In genomic region chr12:2642896-2643425, GRCh38 we compare ENCODE assay signal across 20 cellular contexts.
DNase-seq lines count a peak whose midpoint lies in the region; ATAC-seq and TF ChIP-seq lines count a peak whose summit lies in the region.
"Had no signal": no experiment of that assay in that cellular context is flagged by ENCODE, and none has a peak within 500 bp of the region (broad histone marks: within the 10 kb centered on the region; RNA-seq: fewer than 3 reads in every experiment).

No MANE protein-coding gene starts in this region.

- H3F3A ChIP-seq in Loucy (ENCODE audit: low read depth), result no peaks in the 10 kb centered on the region

- no peak overlapping the region for H2AFZ ChIP-seq in Loucy (ENCODE audit: low read length)

- H3K36me3 ChIP-seq in Loucy (ENCODE audit: insufficient read depth, low read length) (no peaks in the 10 kb centered on the region), endodermal cell (ENCODE audit: control insufficient read depth, insufficient read depth, low read length) (no peaks in the 10 kb centered on the region), tibial artery (peaks cover 0 to 23% (median 0%) of the 10 kb centered on the region in 3 donors)
- H3K36me3 ChIP-seq: BLaER1 had no signal

- H3K79me2 ChIP-seq in Loucy (ENCODE audit: insufficient read depth, low read length), result no peaks in the 10 kb centered on the region

- H3K4me3 Mint-ChIP-seq in CD14-positive monocyte, result no peak overlapping the region
- no peak overlapping the region for H3K4me3 Mint-ChIP-seq in endodermal cell
- H3K4me3 Mint-ChIP-seq: IgD-negative memory B cell had no signal

- H3K9me3 Mint-ChIP-seq in CD14-positive monocyte, result no peaks in the 10 kb centered on the region
- H3K9me3 Mint-ChIP-seq in endodermal cell, result no peaks in the 10 kb centered on the region
- H3K9me3 Mint-ChIP-seq: CD4-positive, alpha-beta memory T cell; IgD-negative memory B cell had no signal

- H3K9ac ChIP-seq in Loucy (ENCODE audit: low read depth, low read length, poor library complexity, severe bottlenecking), result no peak overlapping the region
- H3K9ac ChIP-seq in endodermal cell (ENCODE audit: extremely low read depth, low read length, poor library complexity, severe bottlenecking), result no peak overlapping the region
- H3K9ac ChIP-seq: BLaER1 had no signal

- no peaks in the 10 kb centered on the region for H4K20me1 ChIP-seq in Loucy (ENCODE audit: insufficient read depth, low read length, poor library complexity, severe bottlenecking)
- H4K20me1 ChIP-seq: BLaER1 had no signal

- H3K4me2 ChIP-seq in Loucy (ENCODE audit: low read depth, low read length, poor library complexity, severe bottlenecking), result peak overlapping the region; percentile 47

- WGBS in endodermal cell (ENCODE audit: insufficient coverage in 1 of 2, insufficient read length in 1 of 2), 2 experiments, result 89 to 93% methylated on average over 4 to 7 of the region's 7 CpGs

- no peaks in the 10 kb centered on the region for H3K27me3 ChIP-seq in Loucy (ENCODE audit: insufficient read depth, low read length, poor library complexity, severe bottlenecking)
- no peaks in the 10 kb centered on the region for H3K27me3 ChIP-seq in endodermal cell (ENCODE audit: control insufficient read depth, insufficient read depth, low read length, poor library complexity, severe bottlenecking)
- H3K27me3 ChIP-seq in tibial artery, result no peaks in the 10 kb centered on the region
- H3K27me3 ChIP-seq: BLaER1 had no signal

- peaks cover 21 to 27% (median 25%) of the 10 kb centered on the region in 3 donors for H3K27me3 Mint-ChIP-seq in CD14-positive monocyte (ENCODE audit: low read depth in 3 of 3)
- no peaks in the 10 kb centered on the region for H3K27me3 Mint-ChIP-seq in endodermal cell (ENCODE audit: insufficient read depth)

- no peaks in the 10 kb centered on the region for H3K9me2 ChIP-seq in Loucy (replicated peaks; ENCODE audit: low read depth, low read length)

- no peak overlapping the region for H3K4me3 ChIP-seq in Loucy (ENCODE audit: low read length, poor library complexity, severe bottlenecking)
- no peak overlapping the region for H3K4me3 ChIP-seq in endodermal cell (ENCODE audit: low read length)
- H3K4me3 ChIP-seq in tibial artery, result no peak overlapping the region
- H3K4me3 ChIP-seq: BLaER1 had no signal

- TF ChIP-seq CTCF in CD14-positive monocyte (IDR thresholded peaks at IDR 0.05) (no peak), Loucy (conservative IDR thresholded peaks at IDR 0.05; ENCODE audit: low read length) (no peak), endodermal cell (conservative IDR thresholded peaks at IDR 0.05) (no peak), tibial artery (IDR thresholded peaks at IDR 0.05) (no peak)

- intact Hi-C loops in CD14-positive monocyte (cut with micrococcal nuclease) (no loop called here), tibial artery (cut with DNase I; ENCODE audit: low total_unique reads) (no loop called here), sciatic nerve (cut with DNase I) (no loop called here)

- H3K4me1 ChIP-seq in Loucy (ENCODE audit: insufficient read depth, low read length, poor library complexity, severe bottlenecking) (peaks cover 45% of the 10 kb centered on the region), endodermal cell (ENCODE audit: control insufficient read depth, insufficient read depth, low read length) (no peaks in the 10 kb centered on the region), tibial artery (peaks cover 0 to 20% (median 11%) of the 10 kb centered on the region in 4 donors)
- H3K4me1 ChIP-seq: Caco-2 had no signal

- H3K27ac Mint-ChIP-seq in CD14-positive monocyte (peak overlapping the region in 1 of 7 donors; percentile 1), endodermal cell (no peak overlapping the region)
- H3K27ac Mint-ChIP-seq: IgD-negative memory B cell had no signal

- H3K9me3 ChIP-seq in Loucy (ENCODE audit: insufficient read depth, low read depth, low read length), result no peaks in the 10 kb centered on the region
- H3K9me3 ChIP-seq in endodermal cell (ENCODE audit: control insufficient read depth, low read length), result no peaks in the 10 kb centered on the region
- H3K9me3 ChIP-seq in tibial artery, result no peaks in the 10 kb centered on the region
- H3K9me3 ChIP-seq: BLaER1, Caco-2 had no signal

- H3K27ac ChIP-seq in endodermal cell (ENCODE audit: low read depth, low read length), result no peak overlapping the region
- H3K27ac ChIP-seq in tibial artery, result no peak overlapping the region
- H3K27ac ChIP-seq: BLaER1 had no signal

- peaks cover 10% of the 10 kb centered on the region for H3K4me1 Mint-ChIP-seq in CD14-positive monocyte
- peaks cover 23% of the 10 kb centered on the region for H3K4me1 Mint-ChIP-seq in endodermal cell

- DNase-seq in CD14-positive monocyte (ENCODE audit: low spot score) (peak; percentile 21), endodermal cell (peak; percentile 37), tibial artery (peak; percentile 4 to 24), SW480 (ENCODE audit: low spot score) (no peak), NCI-H1105 (lab: John Stamatoyannopoulos, UW) (no peak), sciatic nerve (ENCODE audit: low spot score) (no peak)
- DNase-seq: ACHN, DMS 273 treated with DMSO at 0.1 percent for 48 hours, DMS79 treated with DMSO at 0.1 percent for 48 hours, NCI-H1417 treated with DMSO at 0.1 percent for 48 hours, NCI-H187, NCI-H446, NCI-H526, OCI-M1 had no signal

- ATAC-seq in sciatic nerve, result no peak
- ATAC-seq: Right ventricle myocardium inferior had no signal

- peaks cover 0 to 3% of the 10 kb centered on the region in 2 donors for H3K36me3 Mint-ChIP-seq in CD14-positive monocyte
- no peaks in the 10 kb centered on the region for H3K36me3 Mint-ChIP-seq in endodermal cell (ENCODE audit: low read depth)
- H3K36me3 Mint-ChIP-seq: CD4-positive, alpha-beta memory T cell had no signal

Comparison
In these comparisons a context has a peak if more than half of its experiments do, and no peak if none do; other contexts are left out.
1. DNase-seq: peak in CD14-positive monocyte (single experiment), endodermal cell (single experiment) and tibial artery (2 of 2); none in SW480 (single experiment), NCI-H1105 (single experiment) and sciatic nerve (single experiment).